8 cellular contexts compared by ENCODE assay signal in genomic region chr4:113760094-113760851, GRCh38. TPM values are rescaled to one million over a fixed set of nuclear protein-coding genes. Genes with fewer than 3 reads are reported as not detected.
DNase-seq lines count a peak whose midpoint lies in the region; ATAC-seq, FAIRE-seq and TF ChIP-seq lines count a peak whose summit lies in the region.

No MANE protein-coding gene starts in this region.

- peaks cover 29% of the 10 kb centered on the region for H4K20me1 ChIP-seq in BLaER1

- no peak for TF ChIP-seq CTCF in HL-60 (IDR thresholded peaks at IDR 0.05; ENCODE audit: insufficient read depth, low read length)
- TF ChIP-seq CTCF in MCF 10A (IDR thresholded peaks at IDR 0.05; ENCODE audit: unreplicated experiment), result no peak

- H3K4me1 ChIP-seq in BLaER1 (peaks cover 41% of the 10 kb centered on the region), small intestine (ENCODE audit: control insufficient read depth in 2 of 2, insufficient read depth in 1 of 2, low read depth in 1 of 2, low read length in 1 of 2) (no peaks in the 10 kb centered on the region)

- peaks cover 21% of the 10 kb centered on the region for H3K36me3 Mint-ChIP-seq in MCF 10A (ENCODE audit: insufficient read depth, unreplicated experiment)

- no peaks in the 10 kb centered on the region for H3K9me3 Mint-ChIP-seq in MCF 10A (ENCODE audit: unreplicated experiment)

- intact Hi-C loops in MCF 10A (cut with micrococcal nuclease), result loop anchor here (2.0 to 5.0 kb wide), 4 partner anchors 197 to 483 kb away; no protein-coding TSS in a partner anchor

- no peaks in the 10 kb centered on the region for H3K27me3 Mint-ChIP-seq in MCF 10A (ENCODE audit: insufficient read depth, unreplicated experiment)

- peaks cover 13% of the 10 kb centered on the region for H3K4me1 Mint-ChIP-seq in MCF 10A (ENCODE audit: insufficient read depth, unreplicated experiment)

- peak overlapping the region; percentile 99 for H3K4me3 Mint-ChIP-seq in MCF 10A (ENCODE audit: unreplicated experiment)

- peak overlapping the region; percentile 96 for H3K27ac Mint-ChIP-seq in MCF 10A (ENCODE audit: low read depth, unreplicated experiment)

- 0 to 1% (median 0%) methylated on average over 22 of the region's 22 CpGs for WGBS in small intestine, 3 donors

- DNase-seq in HL-60 (ENCODE audit: low read depth in 1 of 2, low spot score in 1 of 2), result no peak
- DNase-seq in SW480 (ENCODE audit: low spot score), result peak; percentile 36
- peak; percentile 62 for DNase-seq in MCF 10A (ENCODE audit: unreplicated experiment)
- peak; percentile 53 for DNase-seq in inferior parietal cortex (ENCODE audit: extremely low spot score)
- DNase-seq in small intestine, result peak; percentile 51

- peaks cover 18% of the 10 kb centered on the region for H3K36me3 ChIP-seq in BLaER1
- H3K36me3 ChIP-seq in small intestine (ENCODE audit: control insufficient read depth in 2 of 2, insufficient read depth in 2 of 2, low read length in 2 of 2), result peaks cover 0 to 2% of the 10 kb centered on the region in 2 donors

- H3K27ac ChIP-seq in BLaER1 (peak overlapping the region; percentile 96), HL-60 (replicated peaks) (no peak overlapping the region), small intestine (ENCODE audit: low read depth in 1 of 2, low read length in 1 of 2) (peak overlapping the region; percentile 99 to 100)

- no peaks in the 10 kb centered on the region for H3K9me3 ChIP-seq in BLaER1
- no peaks in the 10 kb centered on the region for H3K9me3 ChIP-seq in small intestine (ENCODE audit: control insufficient read depth, low read depth)

- BruUV-seq in MCF 10A (replicated peaks; lab: Mats Ljungman, UMichigan), result TSS peak; percentile 12

- ATAC-seq in HG02852 (IDR thresholded peaks at IDR 0.05; ENCODE audit: unreplicated experiment), result no peak
- no peak for ATAC-seq in GM21737 (IDR thresholded peaks at IDR 0.05; ENCODE audit: unreplicated experiment)

- peak overlapping the region; percentile 88 for H3K4me2 ChIP-seq in BLaER1

- H3K4me3 ChIP-seq in BLaER1 (peak overlapping the region; percentile 98), HL-60 (replicated peaks; ENCODE audit: insufficient read depth, low read length) (peak overlapping the region; percentile 63), small intestine (ENCODE audit: low read depth in 1 of 2, low read length in 2 of 2) (peak overlapping the region; percentile 81 to 92)

- CTCF ChIA-PET in MCF 10A (lab: Yijun Ruan, JAX), result interaction anchor here (0.7 to 2.2 kb wide), 7 partner anchors 104 to 365 kb away, joined by 3 to 10 read pairs (median 5); no protein-coding TSS in a partner anchor

- no peaks in the 10 kb centered on the region for H3K27me3 ChIP-seq in BLaER1
- peaks cover 34% of the 10 kb centered on the region for H3K27me3 ChIP-seq in HL-60 (ENCODE audit: insufficient read depth, poor library complexity, severe bottlenecking)
- H3K27me3 ChIP-seq in small intestine (ENCODE audit: control insufficient read depth in 2 of 2, insufficient read depth in 2 of 2, low read length in 2 of 2), result no peaks in the 10 kb centered on the region

- POLR2A ChIA-PET in MCF 10A (lab: Yijun Ruan, JAX), result interaction anchor here (0.7 to 3.5 kb wide), 22 partner anchors 11 to 505 kb away, joined by 3 to 40 read pairs (median 4); partner anchors contain the start of gene ARSJ

- peak overlapping the region; percentile 97 for H3K9ac ChIP-seq in BLaER1

- no peak for FAIRE-seq in small intestine (lab: Jason Lieb, UNC)

RNA-seq across cellular contexts. Expression of gene CAMK2D, which starts 1.3 kb away (rescaled TPM):
- total RNA-seq in MCF 10A (2022), result 32.1 and 55.1 TPM in 2 replicates
- 10 to 100 TPM; 21.1 to 26.6 (median 21.3) TPM for polyA plus RNA-seq in small intestine

Comparison
In these comparisons a context has a peak if more than half of its experiments do, and no peak if none do; other contexts are left out.
1. DNase-seq: peak in SW480 (single experiment), MCF 10A (single experiment), inferior parietal cortex (single experiment) and small intestine (single experiment); none in HL-60 (0 of 2).
2. Peak in every context shown above with its lines, with median percentiles within 50 percentile points of each other: H3K4me3 ChIP-seq.